ENCODE assay signal across 1 cellular context in the genomic region with DNA sequence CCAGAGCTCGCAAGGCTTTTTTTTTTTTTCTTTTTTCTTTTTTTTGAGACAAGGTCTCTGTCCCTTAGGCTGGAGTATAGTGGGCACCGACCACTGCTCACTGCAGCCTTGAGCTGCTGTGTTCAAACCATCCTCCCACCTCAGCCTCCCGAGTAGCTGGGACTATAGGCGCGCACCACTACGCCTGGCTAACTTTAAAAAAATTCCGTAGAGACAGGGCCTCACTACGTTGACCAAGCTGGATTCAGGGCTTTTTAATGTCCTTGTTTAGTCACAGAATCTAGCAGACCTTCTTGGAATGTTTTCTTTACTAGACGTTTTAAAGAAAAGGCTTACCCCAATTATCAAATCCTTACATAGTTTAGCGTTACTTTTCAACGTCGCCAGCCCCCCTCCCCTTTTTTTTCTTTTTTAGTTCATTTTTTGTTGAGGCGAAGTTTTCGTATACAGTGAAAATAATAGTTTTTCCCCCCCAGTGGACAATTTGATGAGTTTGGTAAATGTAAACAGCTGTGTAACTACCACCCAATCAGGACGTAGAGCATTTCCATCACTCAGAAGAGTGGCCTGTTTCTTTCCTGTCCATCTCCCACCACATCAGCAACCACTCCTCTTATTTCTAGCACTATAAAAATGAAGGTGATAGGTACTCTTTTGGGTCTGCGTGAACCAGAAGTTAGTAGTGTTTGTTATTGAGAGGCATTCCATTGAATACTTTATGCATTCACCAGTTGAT.
TF ChIP-seq lines count a peak whose summit lies in the region.

No MANE protein-coding gene starts in this region.

TF ChIP-seq in HEK293, 187 proteins besides CTCF, POLR2A, EP300 and RAD21 (continued from another document):
- TF ChIP-seq, protein P1, sequence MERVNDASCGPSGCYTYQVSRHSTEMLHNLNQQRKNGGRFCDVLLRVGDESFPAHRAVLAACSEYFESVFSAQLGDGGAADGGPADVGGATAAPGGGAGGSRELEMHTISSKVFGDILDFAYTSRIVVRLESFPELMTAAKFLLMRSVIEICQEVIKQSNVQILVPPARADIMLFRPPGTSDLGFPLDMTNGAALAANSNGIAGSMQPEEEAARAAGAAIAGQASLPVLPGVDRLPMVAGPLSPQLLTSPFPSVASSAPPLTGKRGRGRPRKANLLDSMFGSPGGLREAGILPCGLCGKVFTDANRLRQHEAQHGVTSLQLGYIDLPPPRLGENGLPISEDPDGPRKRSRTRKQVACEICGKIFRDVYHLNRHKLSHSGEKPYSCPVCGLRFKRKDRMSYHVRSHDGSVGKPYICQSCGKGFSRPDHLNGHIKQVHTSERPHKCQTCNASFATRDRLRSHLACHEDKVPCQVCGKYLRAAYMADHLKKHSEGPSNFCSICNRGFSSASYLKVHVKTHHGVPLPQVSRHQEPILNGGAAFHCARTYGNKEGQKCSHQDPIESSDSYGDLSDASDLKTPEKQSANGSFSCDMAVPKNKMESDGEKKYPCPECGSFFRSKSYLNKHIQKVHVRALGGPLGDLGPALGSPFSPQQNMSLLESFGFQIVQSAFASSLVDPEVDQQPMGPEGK (tag by site-specific recombination; IDR thresholded peaks at IDR 0.05), result no peak; the same call in 1 of the 2 replicates
- TF ChIP-seq ZNF843 (tag by site-specific recombination; IDR thresholded peaks at IDR 0.05), result 0 out of 2 replicates have a peak, but pooled peaks have one; percentile 13
- peak; percentile 39 for TF ChIP-seq ZBTB17 (tag by site-specific recombination; IDR thresholded peaks at IDR 0.05)
- 0 out of 2 replicates have a peak, but pooled peaks have one; percentile 5 for TF ChIP-seq ZNF501 (tag by site-specific recombination; IDR thresholded peaks at IDR 0.05)
- TF ChIP-seq, protein P2, sequence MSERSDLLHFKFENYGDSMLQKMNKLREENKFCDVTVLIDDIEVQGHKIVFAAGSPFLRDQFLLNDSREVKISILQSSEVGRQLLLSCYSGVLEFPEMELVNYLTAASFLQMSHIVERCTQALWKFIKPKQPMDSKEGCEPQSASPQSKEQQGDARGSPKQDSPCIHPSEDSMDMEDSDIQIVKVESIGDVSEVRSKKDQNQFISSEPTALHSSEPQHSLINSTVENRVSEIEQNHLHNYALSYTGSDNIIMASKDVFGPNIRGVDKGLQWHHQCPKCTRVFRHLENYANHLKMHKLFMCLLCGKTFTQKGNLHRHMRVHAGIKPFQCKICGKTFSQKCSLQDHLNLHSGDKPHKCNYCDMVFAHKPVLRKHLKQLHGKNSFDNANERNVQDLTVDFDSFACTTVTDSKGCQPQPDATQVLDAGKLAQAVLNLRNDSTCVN (tag by site-specific recombination; optimal IDR thresholded peaks at IDR 0.05), result peak; percentile 27
- TF ChIP-seq ZNF76 (tag by site-specific recombination; IDR thresholded peaks at IDR 0.05; ENCODE audit: borderline replicate concordance, low read depth), result peak; percentile 13; the same call in 1 of the 2 replicates
- peak; percentile 75 for TF ChIP-seq ZNF335 (tag by site-specific recombination; conservative IDR thresholded peaks at IDR 0.05)
- TF ChIP-seq ZNF214 (tag by site-specific recombination; IDR thresholded peaks at IDR 0.05; ENCODE audit: borderline replicate concordance), result no peak
- TF ChIP-seq ZNF324 (tag by site-specific recombination; IDR thresholded peaks at IDR 0.05), result 0 out of 2 replicates have a peak, but pooled peaks have one; percentile 24
- peak; percentile 26 for TF ChIP-seq SETDB1 (IDR thresholded peaks at IDR 0.05; ENCODE audit: insufficient read length, low read length)
- TF ChIP-seq, protein P3, sequence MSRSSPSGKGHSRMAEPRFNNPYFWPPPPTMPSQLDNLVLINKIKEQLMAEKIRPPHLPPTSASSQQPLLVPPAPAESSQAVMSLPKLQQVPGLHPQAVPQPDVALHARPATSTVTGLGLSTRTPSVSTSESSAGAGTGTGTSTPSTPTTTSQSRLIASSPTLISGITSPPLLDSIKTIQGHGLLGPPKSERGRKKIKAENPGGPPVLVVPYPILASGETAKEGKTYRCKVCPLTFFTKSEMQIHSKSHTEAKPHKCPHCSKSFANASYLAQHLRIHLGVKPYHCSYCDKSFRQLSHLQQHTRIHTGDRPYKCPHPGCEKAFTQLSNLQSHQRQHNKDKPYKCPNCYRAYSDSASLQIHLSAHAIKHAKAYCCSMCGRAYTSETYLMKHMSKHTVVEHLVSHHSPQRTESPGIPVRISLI (tag by site-specific recombination; IDR thresholded peaks at IDR 0.05), result peak; percentile 75
- TF ChIP-seq, protein P4, sequence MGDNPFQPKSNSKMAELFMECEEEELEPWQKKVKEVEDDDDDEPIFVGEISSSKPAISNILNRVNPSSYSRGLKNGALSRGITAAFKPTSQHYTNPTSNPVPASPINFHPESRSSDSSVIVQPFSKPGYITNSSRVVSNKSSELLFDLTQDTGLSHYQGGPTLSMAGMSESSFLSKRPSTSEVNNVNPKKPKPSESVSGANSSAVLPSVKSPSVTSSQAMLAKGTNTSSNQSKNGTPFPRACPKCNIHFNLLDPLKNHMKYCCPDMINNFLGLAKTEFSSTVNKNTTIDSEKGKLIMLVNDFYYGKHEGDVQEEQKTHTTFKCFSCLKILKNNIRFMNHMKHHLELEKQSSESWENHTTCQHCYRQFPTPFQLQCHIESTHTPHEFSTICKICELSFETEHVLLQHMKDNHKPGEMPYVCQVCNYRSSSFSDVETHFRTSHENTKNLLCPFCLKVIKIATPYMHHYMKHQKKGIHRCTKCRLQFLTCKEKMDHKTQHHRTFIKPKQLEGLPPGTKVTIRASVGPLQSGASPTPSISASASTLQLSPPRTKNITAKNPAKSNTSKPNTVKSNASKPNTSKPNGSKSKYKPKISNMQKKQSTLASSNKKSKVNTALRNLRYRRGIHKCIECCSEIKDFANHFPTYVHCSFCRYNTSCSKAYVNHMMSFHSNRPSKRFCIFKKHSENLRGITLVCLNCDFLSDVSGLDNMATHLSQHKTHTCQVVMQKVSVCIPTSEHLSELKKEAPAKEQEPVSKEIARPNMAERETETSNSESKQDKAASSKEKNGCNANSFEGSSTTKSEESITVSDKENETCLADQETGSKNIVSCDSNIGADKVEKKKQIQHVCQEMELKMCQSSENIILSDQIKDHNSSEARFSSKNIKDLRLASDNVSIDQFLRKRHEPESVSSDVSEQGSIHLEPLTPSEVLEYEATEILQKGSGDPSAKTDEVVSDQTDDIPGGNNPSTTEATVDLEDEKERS (tag by site-specific recombination; IDR thresholded peaks at IDR 0.05), result no peak; the same call in 1 of the 2 replicates
- TF ChIP-seq, protein P5, sequence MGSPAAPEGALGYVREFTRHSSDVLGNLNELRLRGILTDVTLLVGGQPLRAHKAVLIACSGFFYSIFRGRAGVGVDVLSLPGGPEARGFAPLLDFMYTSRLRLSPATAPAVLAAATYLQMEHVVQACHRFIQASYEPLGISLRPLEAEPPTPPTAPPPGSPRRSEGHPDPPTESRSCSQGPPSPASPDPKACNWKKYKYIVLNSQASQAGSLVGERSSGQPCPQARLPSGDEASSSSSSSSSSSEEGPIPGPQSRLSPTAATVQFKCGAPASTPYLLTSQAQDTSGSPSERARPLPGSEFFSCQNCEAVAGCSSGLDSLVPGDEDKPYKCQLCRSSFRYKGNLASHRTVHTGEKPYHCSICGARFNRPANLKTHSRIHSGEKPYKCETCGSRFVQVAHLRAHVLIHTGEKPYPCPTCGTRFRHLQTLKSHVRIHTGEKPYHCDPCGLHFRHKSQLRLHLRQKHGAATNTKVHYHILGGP (tag by site-specific recombination; IDR thresholded peaks at IDR 0.05), result no peak
- 0 out of 2 replicates have a peak, but pooled peaks have one; percentile 34 for TF ChIP-seq ZNF610 (tag by site-specific recombination; IDR thresholded peaks at IDR 0.05; ENCODE audit: borderline replicate concordance)
- TF ChIP-seq ZNF394 (tag by site-specific recombination; IDR thresholded peaks at IDR 0.05; ENCODE audit: borderline replicate concordance), result 0 out of 2 replicates have a peak, but pooled peaks have one; percentile 13
- TF ChIP-seq EGR2 (tag by site-specific recombination; IDR thresholded peaks at IDR 0.05; ENCODE audit: low read depth), result 0 out of 2 replicates have a peak, but pooled peaks have one; percentile 1
- TF ChIP-seq, protein P6, sequence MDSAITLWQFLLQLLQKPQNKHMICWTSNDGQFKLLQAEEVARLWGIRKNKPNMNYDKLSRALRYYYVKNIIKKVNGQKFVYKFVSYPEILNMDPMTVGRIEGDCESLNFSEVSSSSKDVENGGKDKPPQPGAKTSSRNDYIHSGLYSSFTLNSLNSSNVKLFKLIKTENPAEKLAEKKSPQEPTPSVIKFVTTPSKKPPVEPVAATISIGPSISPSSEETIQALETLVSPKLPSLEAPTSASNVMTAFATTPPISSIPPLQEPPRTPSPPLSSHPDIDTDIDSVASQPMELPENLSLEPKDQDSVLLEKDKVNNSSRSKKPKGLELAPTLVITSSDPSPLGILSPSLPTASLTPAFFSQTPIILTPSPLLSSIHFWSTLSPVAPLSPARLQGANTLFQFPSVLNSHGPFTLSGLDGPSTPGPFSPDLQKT (IDR thresholded peaks at IDR 0.05; ENCODE audit: borderline replicate concordance, low read depth, low read length), result no peak
- TF ChIP-seq, protein P7, sequence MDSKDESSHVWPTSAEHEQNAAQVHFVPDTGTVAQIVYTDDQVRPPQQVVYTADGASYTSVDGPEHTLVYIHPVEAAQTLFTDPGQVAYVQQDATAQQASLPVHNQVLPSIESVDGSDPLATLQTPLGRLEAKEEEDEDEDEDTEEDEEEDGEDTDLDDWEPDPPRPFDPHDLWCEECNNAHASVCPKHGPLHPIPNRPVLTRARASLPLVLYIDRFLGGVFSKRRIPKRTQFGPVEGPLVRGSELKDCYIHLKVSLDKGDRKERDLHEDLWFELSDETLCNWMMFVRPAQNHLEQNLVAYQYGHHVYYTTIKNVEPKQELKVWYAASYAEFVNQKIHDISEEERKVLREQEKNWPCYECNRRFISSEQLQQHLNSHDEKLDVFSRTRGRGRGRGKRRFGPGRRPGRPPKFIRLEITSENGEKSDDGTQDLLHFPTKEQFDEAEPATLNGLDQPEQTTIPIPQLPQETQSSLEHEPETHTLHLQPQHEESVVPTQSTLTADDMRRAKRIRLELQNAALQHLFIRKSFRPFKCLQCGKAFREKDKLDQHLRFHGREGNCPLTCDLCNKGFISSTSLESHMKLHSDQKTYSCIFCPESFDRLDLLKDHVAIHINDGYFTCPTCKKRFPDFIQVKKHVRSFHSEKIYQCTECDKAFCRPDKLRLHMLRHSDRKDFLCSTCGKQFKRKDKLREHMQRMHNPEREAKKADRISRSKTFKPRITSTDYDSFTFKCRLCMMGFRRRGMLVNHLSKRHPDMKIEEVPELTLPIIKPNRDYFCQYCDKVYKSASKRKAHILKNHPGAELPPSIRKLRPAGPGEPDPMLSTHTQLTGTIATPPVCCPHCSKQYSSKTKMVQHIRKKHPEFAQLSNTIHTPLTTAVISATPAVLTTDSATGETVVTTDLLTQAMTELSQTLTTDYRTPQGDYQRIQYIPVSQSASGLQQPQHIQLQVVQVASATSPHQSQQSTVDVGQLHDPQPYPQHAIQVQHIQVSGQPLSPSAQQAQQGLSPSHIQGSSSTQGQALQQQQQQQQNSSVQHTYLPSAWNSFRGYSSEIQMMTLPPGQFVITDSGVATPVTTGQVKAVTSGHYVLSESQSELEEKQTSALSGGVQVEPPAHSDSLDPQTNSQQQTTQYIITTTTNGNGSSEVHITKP (tag by site-specific recombination; IDR thresholded peaks at IDR 0.05), result peak; percentile 81
